1 cellular context compared by ENCODE assay signal in genomic region chr4:54473077-54473545, GRCh38.
TF ChIP-seq lines count a peak whose summit lies in the region.

No MANE protein-coding gene starts in this region.

TF ChIP-seq in K562, 482 proteins besides CTCF, POLR2A, EP300 and RAD21 (continued from another document and continues in another):
- TF ChIP-seq, protein P1, sequence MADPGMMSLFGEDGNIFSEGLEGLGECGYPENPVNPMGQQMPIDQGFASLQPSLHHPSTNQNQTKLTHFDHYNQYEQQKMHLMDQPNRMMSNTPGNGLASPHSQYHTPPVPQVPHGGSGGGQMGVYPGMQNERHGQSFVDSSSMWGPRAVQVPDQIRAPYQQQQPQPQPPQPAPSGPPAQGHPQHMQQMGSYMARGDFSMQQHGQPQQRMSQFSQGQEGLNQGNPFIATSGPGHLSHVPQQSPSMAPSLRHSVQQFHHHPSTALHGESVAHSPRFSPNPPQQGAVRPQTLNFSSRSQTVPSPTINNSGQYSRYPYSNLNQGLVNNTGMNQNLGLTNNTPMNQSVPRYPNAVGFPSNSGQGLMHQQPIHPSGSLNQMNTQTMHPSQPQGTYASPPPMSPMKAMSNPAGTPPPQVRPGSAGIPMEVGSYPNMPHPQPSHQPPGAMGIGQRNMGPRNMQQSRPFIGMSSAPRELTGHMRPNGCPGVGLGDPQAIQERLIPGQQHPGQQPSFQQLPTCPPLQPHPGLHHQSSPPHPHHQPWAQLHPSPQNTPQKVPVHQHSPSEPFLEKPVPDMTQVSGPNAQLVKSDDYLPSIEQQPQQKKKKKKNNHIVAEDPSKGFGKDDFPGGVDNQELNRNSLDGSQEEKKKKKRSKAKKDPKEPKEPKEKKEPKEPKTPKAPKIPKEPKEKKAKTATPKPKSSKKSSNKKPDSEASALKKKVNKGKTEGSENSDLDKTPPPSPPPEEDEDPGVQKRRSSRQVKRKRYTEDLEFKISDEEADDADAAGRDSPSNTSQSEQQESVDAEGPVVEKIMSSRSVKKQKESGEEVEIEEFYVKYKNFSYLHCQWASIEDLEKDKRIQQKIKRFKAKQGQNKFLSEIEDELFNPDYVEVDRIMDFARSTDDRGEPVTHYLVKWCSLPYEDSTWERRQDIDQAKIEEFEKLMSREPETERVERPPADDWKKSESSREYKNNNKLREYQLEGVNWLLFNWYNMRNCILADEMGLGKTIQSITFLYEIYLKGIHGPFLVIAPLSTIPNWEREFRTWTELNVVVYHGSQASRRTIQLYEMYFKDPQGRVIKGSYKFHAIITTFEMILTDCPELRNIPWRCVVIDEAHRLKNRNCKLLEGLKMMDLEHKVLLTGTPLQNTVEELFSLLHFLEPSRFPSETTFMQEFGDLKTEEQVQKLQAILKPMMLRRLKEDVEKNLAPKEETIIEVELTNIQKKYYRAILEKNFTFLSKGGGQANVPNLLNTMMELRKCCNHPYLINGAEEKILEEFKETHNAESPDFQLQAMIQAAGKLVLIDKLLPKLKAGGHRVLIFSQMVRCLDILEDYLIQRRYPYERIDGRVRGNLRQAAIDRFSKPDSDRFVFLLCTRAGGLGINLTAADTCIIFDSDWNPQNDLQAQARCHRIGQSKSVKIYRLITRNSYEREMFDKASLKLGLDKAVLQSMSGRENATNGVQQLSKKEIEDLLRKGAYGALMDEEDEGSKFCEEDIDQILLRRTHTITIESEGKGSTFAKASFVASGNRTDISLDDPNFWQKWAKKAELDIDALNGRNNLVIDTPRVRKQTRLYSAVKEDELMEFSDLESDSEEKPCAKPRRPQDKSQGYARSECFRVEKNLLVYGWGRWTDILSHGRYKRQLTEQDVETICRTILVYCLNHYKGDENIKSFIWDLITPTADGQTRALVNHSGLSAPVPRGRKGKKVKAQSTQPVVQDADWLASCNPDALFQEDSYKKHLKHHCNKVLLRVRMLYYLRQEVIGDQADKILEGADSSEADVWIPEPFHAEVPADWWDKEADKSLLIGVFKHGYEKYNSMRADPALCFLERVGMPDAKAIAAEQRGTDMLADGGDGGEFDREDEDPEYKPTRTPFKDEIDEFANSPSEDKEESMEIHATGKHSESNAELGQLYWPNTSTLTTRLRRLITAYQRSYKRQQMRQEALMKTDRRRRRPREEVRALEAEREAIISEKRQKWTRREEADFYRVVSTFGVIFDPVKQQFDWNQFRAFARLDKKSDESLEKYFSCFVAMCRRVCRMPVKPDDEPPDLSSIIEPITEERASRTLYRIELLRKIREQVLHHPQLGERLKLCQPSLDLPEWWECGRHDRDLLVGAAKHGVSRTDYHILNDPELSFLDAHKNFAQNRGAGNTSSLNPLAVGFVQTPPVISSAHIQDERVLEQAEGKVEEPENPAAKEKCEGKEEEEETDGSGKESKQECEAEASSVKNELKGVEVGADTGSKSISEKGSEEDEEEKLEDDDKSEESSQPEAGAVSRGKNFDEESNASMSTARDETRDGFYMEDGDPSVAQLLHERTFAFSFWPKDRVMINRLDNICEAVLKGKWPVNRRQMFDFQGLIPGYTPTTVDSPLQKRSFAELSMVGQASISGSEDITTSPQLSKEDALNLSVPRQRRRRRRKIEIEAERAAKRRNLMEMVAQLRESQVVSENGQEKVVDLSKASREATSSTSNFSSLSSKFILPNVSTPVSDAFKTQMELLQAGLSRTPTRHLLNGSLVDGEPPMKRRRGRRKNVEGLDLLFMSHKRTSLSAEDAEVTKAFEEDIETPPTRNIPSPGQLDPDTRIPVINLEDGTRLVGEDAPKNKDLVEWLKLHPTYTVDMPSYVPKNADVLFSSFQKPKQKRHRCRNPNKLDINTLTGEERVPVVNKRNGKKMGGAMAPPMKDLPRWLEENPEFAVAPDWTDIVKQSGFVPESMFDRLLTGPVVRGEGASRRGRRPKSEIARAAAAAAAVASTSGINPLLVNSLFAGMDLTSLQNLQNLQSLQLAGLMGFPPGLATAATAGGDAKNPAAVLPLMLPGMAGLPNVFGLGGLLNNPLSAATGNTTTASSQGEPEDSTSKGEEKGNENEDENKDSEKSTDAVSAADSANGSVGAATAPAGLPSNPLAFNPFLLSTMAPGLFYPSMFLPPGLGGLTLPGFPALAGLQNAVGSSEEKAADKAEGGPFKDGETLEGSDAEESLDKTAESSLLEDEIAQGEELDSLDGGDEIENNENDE (IDR thresholded peaks at IDR 0.05; ENCODE audit: low read depth, low read length): no peak
- TF ChIP-seq TRIM24 (IDR thresholded peaks at IDR 0.05) (peak; percentile 53 to 61; a peak in 2 of 4 replicates), CTBP1 (IDR thresholded peaks at IDR 0.05; ENCODE audit: borderline replicate concordance) (peak; percentile 43; the same call in 1 of the 2 replicates), CAMTA2 (CRISPR knock-in tag; conservative IDR thresholded peaks at IDR 0.05) (no peak), NBN (IDR thresholded peaks at IDR 0.05; ENCODE audit: low read depth) (0 out of 2 replicates have a peak, but pooled peaks have one; percentile 32), FOXA3 (CRISPR knock-in tag; conservative IDR thresholded peaks at IDR 0.05 in 1 of 2, IDR thresholded peaks at IDR 0.05 in 1 of 2) (peak; percentile 51 to 89; a peak in 3 of 4 replicates), ATF1 (CRISPR knock-in tag; IDR thresholded peaks at IDR 0.05) (no peak), ATF1 (tag; IDR thresholded peaks at IDR 0.05) (peak; percentile 88), STAT5A (IDR thresholded peaks at IDR 0.05; ENCODE audit: borderline replicate concordance, low read length) (peak; percentile 53), ZNF263 (CRISPR knock-in tag; IDR thresholded peaks at IDR 0.05; ENCODE audit: borderline replicate concordance) (no peak), ZNF644 (tag; IDR thresholded peaks at IDR 0.05; ENCODE audit: low read depth) (no peak), ZBTB49 (CRISPR knock-in tag; IDR thresholded peaks at IDR 0.05; ENCODE audit: borderline replicate concordance) (no peak), DPF2 (IDR thresholded peaks at IDR 0.05) (peak; percentile 75), ZNF77 (CRISPR knock-in tag; IDR thresholded peaks at IDR 0.05) (no peak), MNT (conservative IDR thresholded peaks at IDR 0.05) (peak; percentile 65 to 81), KDM1A (IDR thresholded peaks at IDR 0.05) (peak in 1 of 2 experiments; percentile 52; a peak in 1 of 4 replicates), ADNP (tag; IDR thresholded peaks at IDR 0.05) (0 out of 2 replicates have a peak, but pooled peaks have one; percentile 27), JUND (IDR thresholded peaks at IDR 0.05; ENCODE audit: borderline replicate concordance, low read depth, low read length) (peak; percentile 65), JUND (tag; IDR thresholded peaks at IDR 0.05; ENCODE audit: borderline replicate concordance, low read depth, low read length) (peak; percentile 71; the same call in 2 of the 3 replicates), TRIM28 (IDR thresholded peaks at IDR 0.05) (peak; percentile 86), ZNF431 (CRISPR knock-in tag; IDR thresholded peaks at IDR 0.05) (no peak), PKNOX1 (IDR thresholded peaks at IDR 0.05) (peak; percentile 16; the same call in 1 of the 2 replicates), SETDB1 (IDR thresholded peaks at IDR 0.05; ENCODE audit: low read length) (no peak), HDAC3 (IDR thresholded peaks at IDR 0.05; ENCODE audit: borderline replicate concordance, partially characterized antibody) (peak; percentile 58), FOSL1 (tag; conservative IDR thresholded peaks at IDR 0.05) (peak; percentile 45; the same call in 1 of the 2 replicates), CXXC5 (CRISPR knock-in tag; IDR thresholded peaks at IDR 0.05) (peak; percentile 31; the same call in 1 of the 2 replicates), ZNF76 (CRISPR knock-in tag; IDR thresholded peaks at IDR 0.05; ENCODE audit: borderline replicate concordance) (no peak), RBM25 (IDR thresholded peaks at IDR 0.05; ENCODE audit: low read depth, low read length, severe bottlenecking) (peak; percentile 6), HSF4 (CRISPR knock-in tag; IDR thresholded peaks at IDR 0.05; ENCODE audit: borderline replicate concordance) (no peak), ZNF232 (CRISPR knock-in tag; IDR thresholded peaks at IDR 0.05) (no peak), SIRT6 (IDR thresholded peaks at IDR 0.05; ENCODE audit: low read depth, low read length) (no peak), SOX6 (IDR thresholded peaks at IDR 0.05) (peak; percentile 44; the same call in 1 of the 2 replicates), NR2F6 (CRISPR knock-in tag; IDR thresholded peaks at IDR 0.05) (no peak), SRSF1 (IDR thresholded peaks at IDR 0.05; ENCODE audit: low read depth, low read length) (no peak), RCOR1 (IDR thresholded peaks at IDR 0.05; ENCODE audit: borderline replicate concordance in 1 of 2, low read depth in 2 of 2, low read length in 2 of 2) (peak in 1 of 2 experiments; percentile 67; a peak in 1 of 4 replicates), FUS (optimal IDR thresholded peaks at IDR 0.05; ENCODE audit: low read depth, low read length) (no peak), BRCA1 (IDR thresholded peaks at IDR 0.05) (no peak), BRCA1 (CRISPR knock-in tag; IDR thresholded peaks at IDR 0.05) (no peak), ZBTB2 (IDR thresholded peaks at IDR 0.05) (0 out of 2 replicates have a peak, but pooled peaks have one; percentile 34), STAG1 (CRISPR knock-in tag; IDR thresholded peaks at IDR 0.05; ENCODE audit: borderline replicate concordance) (no peak), FOXJ3 (CRISPR knock-in tag; IDR thresholded peaks at IDR 0.05) (no peak), HNRNPUL1 (IDR thresholded peaks at IDR 0.05; ENCODE audit: low read length) (no peak), NEUROD1 (IDR thresholded peaks at IDR 0.05; ENCODE audit: borderline replicate concordance, low read depth, low read length, partially characterized antibody) (no peak), TCF3 (CRISPR knock-in tag; IDR thresholded peaks at IDR 0.05) (peak; percentile 85), ZNF740 (CRISPR knock-in tag; IDR thresholded peaks at IDR 0.05) (no peak), ZNF740 (tag; IDR thresholded peaks at IDR 0.05) (no peak), MTA2 (IDR thresholded peaks at IDR 0.05; ENCODE audit: low read depth) (peak; percentile 38; the same call in 1 of the 2 replicates), ARID1B (IDR thresholded peaks at IDR 0.05) (peak; percentile 87)
